ENCODE assay signal across 1 cellular context in genomic region chr18:35875566-35875965, GRCh38.
TF ChIP-seq lines count a peak whose summit lies in the region.

No MANE protein-coding gene starts in this region.

TF ChIP-seq in GM23338, 12 proteins besides CTCF, POLR2A, EP300 and RAD21:
- TF ChIP-seq ZNF331 (CRISPR knock-in tag; IDR thresholded peaks at IDR 0.05; ENCODE audit: low read depth) (no peak), EZH2 (IDR thresholded peaks at IDR 0.05; ENCODE audit: low read depth, unreplicated experiment) (no peak), ETS1 (IDR thresholded peaks at IDR 0.05) (no peak), EZH2phosphoT487 (IDR thresholded peaks at IDR 0.05; ENCODE audit: unreplicated experiment) (no peak), STAT1 (IDR thresholded peaks at IDR 0.05; ENCODE audit: unreplicated experiment) (no peak), REST (IDR thresholded peaks at IDR 0.05; ENCODE audit: unreplicated experiment) (no peak), CREB1 (CRISPR knock-in tag; IDR thresholded peaks at IDR 0.05; ENCODE audit: low read depth) (no peak), NANOG (IDR thresholded peaks at IDR 0.05; ENCODE audit: borderline replicate concordance) (no peak), ZNF114 (CRISPR knock-in tag; IDR thresholded peaks at IDR 0.05) (no peak), JUNB (IDR thresholded peaks at IDR 0.05; ENCODE audit: unreplicated experiment) (no peak)
